1 cellular context compared by ENCODE assay signal in genomic region chr15:40115670-40116093, GRCh38.
TF ChIP-seq lines count a peak whose summit lies in the region.

No MANE protein-coding gene starts in this region.

TF ChIP-seq in HepG2, 621 proteins besides CTCF, POLR2A, EP300 and RAD21 (continued from another document and continues in another):
- no peak for TF ChIP-seq IRF9 (CRISPR knock-in tag; IDR thresholded peaks at IDR 0.05; ENCODE audit: borderline replicate concordance)
- no peak for TF ChIP-seq GPBP1L1 (CRISPR knock-in tag; IDR thresholded peaks at IDR 0.05)
- TF ChIP-seq RBM22 (optimal IDR thresholded peaks at IDR 0.05; ENCODE audit: low read length), result no peak
- TF ChIP-seq RARG (CRISPR knock-in tag; IDR thresholded peaks at IDR 0.05; ENCODE audit: low read depth), result no peak
- TF ChIP-seq ZNF772 (CRISPR knock-in tag; IDR thresholded peaks at IDR 0.05), result 0 out of 2 replicates have a peak, but pooled peaks have one; percentile 56
- no peak for TF ChIP-seq HHEX (CRISPR knock-in tag; IDR thresholded peaks at IDR 0.05)
- no peak for TF ChIP-seq ZNF710 (CRISPR knock-in tag; IDR thresholded peaks at IDR 0.05; ENCODE audit: borderline replicate concordance)
- TF ChIP-seq NCOA5 (CRISPR knock-in tag; IDR thresholded peaks at IDR 0.05), result no peak
- no peak for TF ChIP-seq MXD3 (CRISPR knock-in tag; IDR thresholded peaks at IDR 0.05)
- TF ChIP-seq ZBTB7A (CRISPR knock-in tag; IDR thresholded peaks at IDR 0.05), result no peak
- TF ChIP-seq TBX3 (IDR thresholded peaks at IDR 0.05; ENCODE audit: borderline replicate concordance), result no peak
- TF ChIP-seq ZNF232 (CRISPR knock-in tag; IDR thresholded peaks at IDR 0.05; ENCODE audit: borderline replicate concordance), result no peak
- TF ChIP-seq TRIM24 (CRISPR knock-in tag; IDR thresholded peaks at IDR 0.05), result no peak
- TF ChIP-seq ZSCAN25 (CRISPR knock-in tag; IDR thresholded peaks at IDR 0.05), result no peak
- no peak for TF ChIP-seq SALL2 (CRISPR knock-in tag; IDR thresholded peaks at IDR 0.05)
- TF ChIP-seq HOMEZ (CRISPR knock-in tag; IDR thresholded peaks at IDR 0.05; ENCODE audit: low read depth), result no peak
- no peak for TF ChIP-seq ZSCAN22 (CRISPR knock-in tag; IDR thresholded peaks at IDR 0.05)
- TF ChIP-seq HOXA5 (CRISPR knock-in tag; IDR thresholded peaks at IDR 0.05), result peak; percentile 36; the same call in 1 of the 2 replicates
- no peak for TF ChIP-seq ZBTB39 (CRISPR knock-in tag; IDR thresholded peaks at IDR 0.05)
- TF ChIP-seq ZNF790 (CRISPR knock-in tag; IDR thresholded peaks at IDR 0.05; ENCODE audit: borderline replicate concordance), result no peak
- TF ChIP-seq RERE (CRISPR knock-in tag; IDR thresholded peaks at IDR 0.05; ENCODE audit: low read depth), result no peak
- no peak; the same call in 1 of the 2 replicates for TF ChIP-seq HOXA3 (CRISPR knock-in tag; IDR thresholded peaks at IDR 0.05)
- TF ChIP-seq TSC22D2 (CRISPR knock-in tag; IDR thresholded peaks at IDR 0.05; ENCODE audit: borderline replicate concordance), result no peak
- TF ChIP-seq ZHX1 (CRISPR knock-in tag; IDR thresholded peaks at IDR 0.05; ENCODE audit: low read depth), result no peak
- no peak for TF ChIP-seq ARNTL (CRISPR knock-in tag; IDR thresholded peaks at IDR 0.05)
- TF ChIP-seq PHB2 (IDR thresholded peaks at IDR 0.05; ENCODE audit: partially characterized antibody), result no peak
- no peak for TF ChIP-seq ZKSCAN1 (IDR thresholded peaks at IDR 0.05; ENCODE audit: low read length)
- TF ChIP-seq UBTF (CRISPR knock-in tag; IDR thresholded peaks at IDR 0.05), result peak; percentile 45; the same call in 1 of the 2 replicates
- peak; percentile 59 for TF ChIP-seq SAP130 (CRISPR knock-in tag; IDR thresholded peaks at IDR 0.05; ENCODE audit: low read depth)
- TF ChIP-seq KDM2A (CRISPR knock-in tag; IDR thresholded peaks at IDR 0.05; ENCODE audit: borderline replicate concordance, low read depth), result no peak
- no peak for TF ChIP-seq DBP (CRISPR knock-in tag; IDR thresholded peaks at IDR 0.05; ENCODE audit: not compliant biosample characterization)
- TF ChIP-seq ZNF335 (CRISPR knock-in tag; IDR thresholded peaks at IDR 0.05), result 0 out of 2 replicates have a peak, but pooled peaks have one; percentile 49
- no peak for TF ChIP-seq TIGD3 (CRISPR knock-in tag; IDR thresholded peaks at IDR 0.05; ENCODE audit: borderline replicate concordance)
- TF ChIP-seq ZNF7 (CRISPR knock-in tag; IDR thresholded peaks at IDR 0.05), result no peak
- TF ChIP-seq ZNF746 (CRISPR knock-in tag; IDR thresholded peaks at IDR 0.05), result no peak
- no peak for TF ChIP-seq ARID2 (CRISPR knock-in tag; IDR thresholded peaks at IDR 0.05; ENCODE audit: borderline replicate concordance)
- TF ChIP-seq SP4 (CRISPR knock-in tag; IDR thresholded peaks at IDR 0.05), result no peak
- 0 out of 2 replicates have a peak, but pooled peaks have one; percentile 34 for TF ChIP-seq CBX5 (CRISPR knock-in tag; IDR thresholded peaks at IDR 0.05; ENCODE audit: borderline replicate concordance)
- TF ChIP-seq CREB1 (IDR thresholded peaks at IDR 0.05), result no peak
- no peak for TF ChIP-seq CREB1 (CRISPR knock-in tag; IDR thresholded peaks at IDR 0.05)
